Comparison of ENCODE assay signal across 15 cellular contexts in the genomic region with DNA sequence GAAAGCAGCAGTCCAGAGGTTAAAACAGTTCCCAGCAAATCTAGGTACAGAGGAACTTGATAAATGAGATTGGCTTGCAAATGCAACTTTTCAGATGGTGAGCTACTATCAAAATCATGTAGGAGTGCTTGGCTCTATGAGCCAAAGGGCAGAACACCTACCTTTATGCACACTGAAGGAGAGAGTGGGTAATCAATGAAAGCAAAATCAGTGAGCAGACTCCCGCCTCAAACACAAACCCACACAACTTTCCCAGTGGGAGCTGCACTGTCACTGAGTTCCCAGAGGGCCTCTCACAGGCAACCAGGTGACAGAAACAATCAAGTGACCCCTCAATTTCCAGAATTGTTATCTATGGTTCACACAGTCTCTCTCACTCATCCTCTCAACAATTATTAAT.
"Had no signal": no experiment of that assay in that cellular context is flagged by ENCODE, and none has a peak within 500 bp of the region (broad histone marks: within the 10 kb centered on the region; RNA-seq: fewer than 3 reads in every experiment).

No MANE protein-coding gene starts in this region.

- H3K9me3 ChIP-seq: left ventricle myocardium inferior, upper lobe of left lung, vagina had no signal

- H3K27me3 Mint-ChIP-seq: effector memory CD8-positive, alpha-beta T cell; naive B cell had no signal

- H3K36me3 ChIP-seq: left ventricle myocardium inferior, upper lobe of left lung, vagina had no signal

- DNase-seq: effector memory CD8-positive, alpha-beta T cell; head of caudate nucleus; kidney; left cardiac atrium; left ventricle myocardium inferior; naive B cell; posterior cingulate gyrus; stimulated activated CD4-positive, alpha-beta T cell treated with anti-CD3 and anti-CD28 coated beads, Interleukin-12 subunit alpha, Interleukin-12 subunit beta, amount 100 ng/mL, for 4 hours; stimulated activated naive CD4-positive, alpha-beta T cell had no signal

- H3K36me3 Mint-ChIP-seq: naive B cell had no signal

- H3K4me3 Mint-ChIP-seq: effector memory CD8-positive, alpha-beta T cell; nephron had no signal

- H3K27ac Mint-ChIP-seq: effector memory CD8-positive, alpha-beta T cell; nephron had no signal

- H3K27ac ChIP-seq: foreskin keratinocyte, hepatocyte, left ventricle myocardium inferior, upper lobe of left lung, vagina had no signal

- H3K4me2 ChIP-seq: hepatocyte had no signal

- H3K9me3 Mint-ChIP-seq: effector memory CD8-positive, alpha-beta T cell; naive B cell; nephron had no signal

- H3K4me1 Mint-ChIP-seq: nephron had no signal

- ATAC-seq: effector memory CD8-positive, alpha-beta T cell had no signal

- H2AFZ ChIP-seq: hepatocyte had no signal

- H3K27me3 ChIP-seq: foreskin keratinocyte, hepatocyte, upper lobe of left lung, vagina had no signal

- H3K4me3 ChIP-seq: hepatocyte, left ventricle myocardium inferior, lung, upper lobe of left lung, vagina had no signal
